8 cellular contexts compared by ENCODE assay signal in the genomic region with DNA sequence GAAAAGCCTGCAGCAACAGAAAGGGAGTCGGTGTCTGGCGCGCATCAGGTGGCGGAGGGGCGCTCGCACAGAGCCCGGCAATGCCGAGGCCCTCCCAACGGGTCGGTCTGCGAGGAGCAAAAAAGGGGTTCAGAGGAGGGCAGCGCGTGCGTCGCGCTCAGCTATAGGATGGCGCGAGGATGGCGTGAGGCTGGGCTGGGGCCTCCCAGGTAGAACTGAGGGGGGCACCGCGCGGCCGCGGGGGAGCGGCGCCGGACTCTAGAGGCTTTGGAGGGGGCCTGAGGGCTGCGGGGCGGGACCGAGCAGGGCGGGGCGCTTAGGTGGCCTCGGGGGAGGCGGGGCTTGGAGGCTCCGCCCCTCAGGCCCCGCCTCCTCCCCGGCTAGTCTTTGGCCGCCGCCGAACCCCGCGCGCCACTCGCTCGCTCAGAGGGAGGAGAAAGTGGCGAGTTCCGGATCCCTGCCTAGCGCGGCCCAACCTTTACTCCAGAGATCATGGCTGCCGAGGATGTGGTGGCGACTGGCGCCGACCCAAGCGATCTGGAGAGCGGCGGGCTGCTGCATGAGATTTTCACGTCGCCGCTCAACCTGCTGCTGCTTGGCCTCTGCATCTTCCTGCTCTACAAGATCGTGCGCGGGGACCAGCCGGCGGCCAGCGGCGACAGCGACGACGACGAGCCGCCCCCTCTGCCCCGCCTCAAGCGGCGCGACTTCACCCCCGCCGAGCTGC. TPM values are rescaled to one million over a fixed set of nuclear protein-coding genes. Genes with fewer than 3 reads are reported as not detected.
A peak's percentile ranks its signal among the peaks of the same experiment; 100 is the strongest.
DNase-seq lines count a peak whose midpoint lies in the region; ATAC-seq, FAIRE-seq and TF ChIP-seq lines count a peak whose summit lies in the region.

TSS of gene PGRMC1 (plus strand) at position 414 of the 727 bp plus-strand sequence. CDS start at position 493, 79 bp downstream.

- H3K9ac ChIP-seq in HepG2 (ENCODE audit: insufficient read depth, low read depth, low read length): peak within 1 kb of the TSS; percentile 81

- TF ChIP-seq CTCF in HepG2 (CRISPR knock-in tag; IDR thresholded peaks at IDR 0.05): no peak

- WGBS in HepG2 (ENCODE audit: low lambda C conversion rate): 0% methylated on average over 3 of the region's 77 CpGs

- TF ChIP-seq RAD21 in HepG2 (CRISPR knock-in tag; IDR thresholded peaks at IDR 0.05): no peak

- H4K20me1 ChIP-seq in HepG2 (ENCODE audit: insufficient read depth, low read length): no peaks in the 10 kb centered on the region

- peaks cover 35% of the 10 kb centered on the region for H3K79me2 ChIP-seq in HepG2 (ENCODE audit: insufficient read depth, low read length)

- peak; percentile 87 to 95 for TF ChIP-seq POLR2A in HepG2 (IDR thresholded peaks at IDR 0.05; ENCODE audit: insufficient read depth in 1 of 2, low read depth in 2 of 2, low read length in 2 of 2)

- 0 out of 5 replicates have a peak, but pooled peaks cover 0 to 2% of the 10 kb centered on the region in 2 experiments for H3K36me3 ChIP-seq in HepG2 (replicated peaks in 1 of 2; ENCODE audit: control insufficient read depth in 1 of 2, insufficient read depth in 2 of 2, low read length in 2 of 2)

- POLR2A ChIA-PET in HepG2 (lab: Yijun Ruan, JAX): interaction anchor here (0.8 kb wide), 1 partner anchor 232 kb away, joined by 3 read pairs; the partner anchor contains the start of gene SLC25A5

- peak within 1 kb of the TSS; percentile 80 for H3K4me3 ChIP-seq in HepG2 (replicated peaks in 1 of 3; ENCODE audit: insufficient read depth in 1 of 3, low read depth in 2 of 3, low read length in 3 of 3)

- H3K4me1 ChIP-seq in HepG2 (ENCODE audit: insufficient read depth, low read length): peaks cover 42% of the 10 kb centered on the region

- BruUV-seq in HepG2 (replicated peaks; lab: Mats Ljungman, UMichigan): TSS peak; percentile 81

- CTCF ChIA-PET in HepG2 (lab: Yijun Ruan, JAX; ENCODE audit: low intra/inter-chr PET ratio, low total read pairs): no interaction called here

- intact Hi-C loops in HepG2 (cut with micrococcal nuclease; ENCODE audit: unreplicated experiment): loop anchor here (5.0 to 10.0 kb wide), 2 partner anchors 261 to 479 kb away; partner anchors contain the start of gene LONRF3

- no peak within 1 kb of the TSS for H2AFZ ChIP-seq in HepG2 (ENCODE audit: low read length)

- peak within 1 kb of the TSS; percentile 75 for H3K27ac ChIP-seq in HepG2 (ENCODE audit: extremely low read length, insufficient read depth, low read length)

- peak within 1 kb of the TSS; percentile 81 for H3K4me2 ChIP-seq in HepG2 (ENCODE audit: low read depth, low read length)

- ATAC-seq in GM19025 (IDR thresholded peaks at IDR 0.05; ENCODE audit: low read depth, unreplicated experiment) (peak; percentile 94), HG03280 (IDR thresholded peaks at IDR 0.05; ENCODE audit: unreplicated experiment) (peak; percentile 95), HepG2 (peak; percentile 94)

- in situ Hi-C loops in HepG2 (cut with HindIII; ENCODE audit: extremely low pct_ligation_motif_present, low pct_unique_long_range_greater_than_20kb): no loop called here

- no peak for FAIRE-seq in HepG2 (lab: Jason Lieb, UNC)

- no peaks in the 10 kb centered on the region; a peak in 1 of 5 replicates for H3K27me3 ChIP-seq in HepG2 (ENCODE audit: control insufficient read depth in 1 of 2, insufficient read depth in 2 of 2, low read length in 2 of 2)

- TF ChIP-seq EP300 in HepG2 (IDR thresholded peaks at IDR 0.05; ENCODE audit: low read depth in 2 of 2, low read length in 2 of 2) (no peak), HepG2 (CRISPR knock-in tag; IDR thresholded peaks at IDR 0.05; ENCODE audit: borderline replicate concordance) (no peak)

- H3K9me3 ChIP-seq in HepG2 (ENCODE audit: low read length): no peaks in the 10 kb centered on the region

- DNase-seq in AML-193 (lab: John Stamatoyannopoulos, UW) (peak; percentile 36 to 38), NCI-H526 (lab: John Stamatoyannopoulos, UW) (peak; percentile 37 to 84), dermis blood vessel endothelial cell (peak; percentile 79), HepG2 (ENCODE audit: low spot score) (peak; percentile 55)
- peak; percentile 45 to 62 for DNase-seq in activated CD4-positive, alpha-beta T cell treated with anti-CD3 and anti-CD28 coated beads, Interleukin-2, amount 50 U/mL, for 24 hours (ENCODE audit: low read depth in 1 of 2, low spot score in 1 of 2)
- peak; percentile 71 for DNase-seq in stimulated activated CD4-positive, alpha-beta T cell treated with anti-CD3 and anti-CD28 coated beads, Interleukin-4, amount 100 ng/mL, for 1 hour

TF ChIP-seq in HepG2, 621 proteins besides CTCF, POLR2A, EP300 and RAD21 (continues in another document):
- TF ChIP-seq POLR2AphosphoS5 (IDR thresholded peaks at IDR 0.05; ENCODE audit: low read depth, low read length) (peak; percentile 88), ASH2L (IDR thresholded peaks at IDR 0.05; ENCODE audit: insufficient read length, low read depth, low read length) (peak; percentile 22), ZNF570 (CRISPR knock-in tag; IDR thresholded peaks at IDR 0.05; ENCODE audit: borderline replicate concordance) (no peak), ZNF879 (CRISPR knock-in tag; IDR thresholded peaks at IDR 0.05) (no peak), RXRA (CRISPR knock-in tag; IDR thresholded peaks at IDR 0.05) (peak; percentile 41; the same call in 1 of the 2 replicates), TCF7L2 (IDR thresholded peaks at IDR 0.05; ENCODE audit: low read depth, low read length) (no peak), ZNF224 (CRISPR knock-in tag; IDR thresholded peaks at IDR 0.05) (no peak), ZNF501 (CRISPR knock-in tag; IDR thresholded peaks at IDR 0.05) (0 out of 2 replicates have a peak, but pooled peaks have one; percentile 15), MZF1 (CRISPR knock-in tag; IDR thresholded peaks at IDR 0.05; ENCODE audit: borderline replicate concordance) (no peak), CBX2 (IDR thresholded peaks at IDR 0.05; ENCODE audit: low read depth, low read length) (no peak), CBX2 (CRISPR knock-in tag; IDR thresholded peaks at IDR 0.05; ENCODE audit: low read depth) (no peak), HES4 (CRISPR knock-in tag; IDR thresholded peaks at IDR 0.05; ENCODE audit: borderline replicate concordance) (peak; percentile 27; the same call in 1 of the 2 replicates), ZNF430 (CRISPR knock-in tag; IDR thresholded peaks at IDR 0.05) (0 out of 2 replicates have a peak, but pooled peaks have one; percentile 49), ZNF558 (CRISPR knock-in tag; IDR thresholded peaks at IDR 0.05; ENCODE audit: borderline replicate concordance) (peak; percentile 37; the same call in 1 of the 2 replicates), ELF1 (CRISPR knock-in tag; IDR thresholded peaks at IDR 0.05) (no peak), ZNF563 (CRISPR knock-in tag; IDR thresholded peaks at IDR 0.05) (peak; percentile 45; the same call in 1 of the 2 replicates), ZFX (CRISPR knock-in tag; IDR thresholded peaks at IDR 0.05; ENCODE audit: low read depth) (peak; percentile 72), MAFF (IDR thresholded peaks at IDR 0.05; ENCODE audit: low read depth, low read length) (no peak), GABPB1 (CRISPR knock-in tag; IDR thresholded peaks at IDR 0.05) (peak; percentile 61; the same call in 1 of the 2 replicates), REL (CRISPR knock-in tag; conservative IDR thresholded peaks at IDR 0.05) (no peak), TOPORS (CRISPR knock-in tag; IDR thresholded peaks at IDR 0.05) (0 out of 2 replicates have a peak, but pooled peaks have one; percentile 13)

RNA-seq across cellular contexts. Expression of gene PGRMC1, which starts in this region (rescaled TPM):
- total RNA-seq in dermis blood vessel endothelial cell (105 and 139 TPM in 2 replicates), HepG2 (2016; rRNA removed; fragmentation: Illumina TruSeq; extraction: Trizol) (75.8 and 124 TPM in 2 replicates)
- total RNA-seq in HepG2 (2016; cell fraction: cytosol; rRNA removed; fragmentation: Illumina TruSeq; extraction: Trizol; ENCODE audit: low read depth): 15.5 and 16.5 TPM in 2 replicates
- total RNA-seq in HepG2 (2016; cell fraction: insoluble cytoplasmic fraction; rRNA removed; fragmentation: Illumina TruSeq; extraction: Trizol): 79.1 and 122 TPM in 2 replicates
- 44.8 and 47.9 TPM in 2 replicates for total RNA-seq in HepG2 (2016; cell fraction: membrane; rRNA removed; fragmentation: Illumina TruSeq; extraction: Trizol)
- total RNA-seq in HepG2 (2016; cell fraction: nucleus; rRNA removed; fragmentation: Illumina TruSeq; extraction: Trizol): 102 and 116 TPM in 2 replicates
- polyA plus RNA-seq in HepG2 (2011; rRNA removed): 42.2 and 44.7 TPM in 2 replicates
- 33.9 and 40.5 TPM in 2 replicates for polyA plus RNA-seq in HepG2 (2011; cell fraction: cytosol; rRNA removed)
- polyA plus RNA-seq in HepG2 (2011; cell fraction: nucleus; rRNA removed): 21.5 and 23.2 TPM in 2 replicates
- polyA plus RNA-seq in HepG2 (2012): 71.4 and 76.9 TPM in 2 replicates
- 16.0 and 16.3 TPM in 2 replicates for polyA plus RNA-seq in HepG2 (2016; cell fraction: cytosol; fragmentation: Illumina TruSeq; extraction: Trizol; ENCODE audit: low read depth)
- polyA plus RNA-seq in HepG2 (2016; cell fraction: insoluble cytoplasmic fraction; fragmentation: Illumina TruSeq; extraction: Trizol; ENCODE audit: low read depth): 75.3 and 80.9 TPM in 2 replicates
- polyA plus RNA-seq in HepG2 (2016; cell fraction: membrane; fragmentation: Illumina TruSeq; extraction: Trizol; ENCODE audit: low read depth): 29.1 and 30.4 TPM in 2 replicates
- 155 and 169 TPM in 2 replicates for polyA plus RNA-seq in HepG2 (2016; cell fraction: nucleus; fragmentation: Illumina TruSeq; extraction: Trizol; ENCODE audit: insufficient read depth, low read depth)
- polyA minus RNA-seq in HepG2 (2011; rRNA and poly(A)+ RNA removed; ENCODE audit: low replicate concordance): 26.3 and 32.7 TPM in 2 replicates
- 39.7 and 41.7 TPM in 2 replicates for polyA minus RNA-seq in HepG2 (2011; cell fraction: cytosol; rRNA and poly(A)+ RNA removed)
- polyA minus RNA-seq in HepG2 (2011; cell fraction: nucleus; rRNA and poly(A)+ RNA removed): 11.1 and 17.4 TPM in 2 replicates

Comparison
In these comparisons a context has a peak if more than half of its experiments do, and no peak if none do; other contexts are left out.
1. Peak in every context shown above with its lines: DNase-seq, ATAC-seq, H3K4me3 ChIP-seq and H3K27ac ChIP-seq.